In genomic region chr6:109491207-109491938, GRCh38 we compare ENCODE assay signal across 10 cellular contexts. TPM values are rescaled to one million over a fixed set of nuclear protein-coding genes. Genes with fewer than 3 reads are reported as not detected.
A peak's percentile ranks its signal among the peaks of the same experiment; 100 is the strongest.
DNase-seq lines count a peak whose midpoint lies in the region; ATAC-seq and TF ChIP-seq lines count a peak whose summit lies in the region.
"Had no signal": no experiment of that assay in that cellular context is flagged by ENCODE, and none has a peak within 500 bp of the region (broad histone marks: within the 10 kb centered on the region; RNA-seq: fewer than 3 reads in every experiment).

No MANE protein-coding gene starts in this region.

- POLR2A ChIA-PET in activated CD8-positive, alpha-beta T cell treated with anti-CD3 and anti-CD28 coated beads, Interleukin-2, amount 10 ng/mL, durations not matched to agents 7 days and 5 days (lab: Charles Lee) = interaction anchor here (0.8 to 2.5 kb wide), 14 partner anchors 9 to 114 kb away, joined by 3 to 19 read pairs (median 6); partner anchors contain the start of genes CD164, MICAL1, PPIL6 and SMPD2

- H3K4me1 ChIP-seq in uterus = no peaks in the 10 kb centered on the region
- H3K4me1 ChIP-seq: psoas muscle had no signal

- H3K27ac Mint-ChIP-seq in activated CD8-positive, alpha-beta T cell treated with anti-CD3 and anti-CD28 coated beads, Interleukin-2, amount 10 ng/mL, durations not matched to agents 7 days and 5 days = peak overlapping the region; percentile 94
- peak overlapping the region; percentile 3 for H3K27ac Mint-ChIP-seq in mesothelial cell of epicardium

- no peaks in the 10 kb centered on the region for H3K9me3 ChIP-seq in uterus
- H3K9me3 ChIP-seq: psoas muscle had no signal

- H3K27ac ChIP-seq in uterus = no peak overlapping the region
- H3K27ac ChIP-seq: psoas muscle, WERI-Rb-1 had no signal

- intact Hi-C loops in uterus (cut with DNase I; ENCODE audit: low total_unique reads) = no loop called here

- CTCF ChIA-PET in activated CD8-positive, alpha-beta T cell treated with anti-CD3 and anti-CD28 coated beads, Interleukin-2, amount 10 ng/mL, durations not matched to agents 7 days and 5 days (lab: Charles Lee) = interaction anchor here (0.6 to 2.3 kb wide), 20 partner anchors 9 to 1674 kb away, joined by 3 to 20 read pairs (median 4); partner anchors contain the start of genes CD164 and ZBTB24

- H3K4me1 Mint-ChIP-seq in activated CD8-positive, alpha-beta T cell treated with anti-CD3 and anti-CD28 coated beads, Interleukin-2, amount 10 ng/mL, durations not matched to agents 7 days and 5 days (ENCODE audit: low read depth) = peaks cover 32% of the 10 kb centered on the region
- H3K4me1 Mint-ChIP-seq in mesothelial cell of epicardium = peaks cover 23% of the 10 kb centered on the region

- TF ChIP-seq CTCF in GM13977 (IDR thresholded peaks at IDR 0.05; ENCODE audit: extremely low read depth, insufficient read depth, missing control alignments) (no peak), mesothelial cell of epicardium (IDR thresholded peaks at IDR 0.05; ENCODE audit: unreplicated experiment) (no peak), uterus (IDR thresholded peaks at IDR 0.05) (no peak)

- TF ChIP-seq POLR2A in uterus (IDR thresholded peaks at IDR 0.05) = no peak

- no peaks in the 10 kb centered on the region for H3K36me3 ChIP-seq in uterus
- H3K36me3 ChIP-seq: WERI-Rb-1 had no signal

- no peaks in the 10 kb centered on the region for H3K27me3 ChIP-seq in uterus

- ATAC-seq in activated CD8-positive, alpha-beta T cell treated with anti-CD3 and anti-CD28 coated beads, Interleukin-2, amount 10 ng/mL, durations not matched to agents 7 days and 5 days = peak; percentile 97
- ATAC-seq: psoas muscle had no signal

- H3K9me3 Mint-ChIP-seq in activated CD8-positive, alpha-beta T cell treated with anti-CD3 and anti-CD28 coated beads, Interleukin-2, amount 10 ng/mL, durations not matched to agents 7 days and 5 days (ENCODE audit: insufficient read depth) = no peaks in the 10 kb centered on the region
- H3K9me3 Mint-ChIP-seq in mesothelial cell of epicardium = no peaks in the 10 kb centered on the region

- H3K4me3 Mint-ChIP-seq in activated CD8-positive, alpha-beta T cell treated with anti-CD3 and anti-CD28 coated beads, Interleukin-2, amount 10 ng/mL, durations not matched to agents 7 days and 5 days = peak overlapping the region; percentile 56
- H3K4me3 Mint-ChIP-seq in mesothelial cell of epicardium = no peak overlapping the region

- in situ Hi-C loops in GM13977 (cut with MboI; ENCODE audit: low pct_unique_long_range_greater_than_20kb, low sequenced_read_pairs, unreplicated experiment) = no loop called here

- peak; percentile 50 for DNase-seq in GM13977 (ENCODE audit: low spot score)
- DNase-seq in HT1080 (ENCODE audit: low read depth) = peak; percentile 46
- peak; percentile 66 for DNase-seq in activated CD8-positive, alpha-beta T cell treated with anti-CD3 and anti-CD28 coated beads, Interleukin-2, amount 10 ng/mL, durations not matched to agents 7 days and 5 days
- DNase-seq in mesothelial cell of epicardium (ENCODE audit: low spot score in 2 of 2, unreplicated experiment in 2 of 2) = no peak
- DNase-seq in NCI-H1105 (lab: John Stamatoyannopoulos, UW) = no peak
- DNase-seq in activated CD4-positive, CD25-positive, alpha-beta regulatory T cell treated with anti-CD3 and anti-CD28 coated beads, Interleukin-2, amount 50 U/mL, for 72 hours = no peak
- no peak for DNase-seq in uterus
- no peak for DNase-seq in midbrain (lab: John Stamatoyannopoulos, UW)
- DNase-seq: psoas muscle had no signal

- no peaks in the 10 kb centered on the region for H3K36me3 Mint-ChIP-seq in activated CD8-positive, alpha-beta T cell treated with anti-CD3 and anti-CD28 coated beads, Interleukin-2, amount 10 ng/mL, durations not matched to agents 7 days and 5 days (ENCODE audit: low read depth)
- no peaks in the 10 kb centered on the region for H3K36me3 Mint-ChIP-seq in mesothelial cell of epicardium

- peaks cover 9% of the 10 kb centered on the region for H3K27me3 Mint-ChIP-seq in activated CD8-positive, alpha-beta T cell treated with anti-CD3 and anti-CD28 coated beads, Interleukin-2, amount 10 ng/mL, durations not matched to agents 7 days and 5 days (ENCODE audit: low read depth)
- peaks cover 4% of the 10 kb centered on the region for H3K27me3 Mint-ChIP-seq in mesothelial cell of epicardium (ENCODE audit: low read depth)

- H3K4me3 ChIP-seq in uterus = no peak overlapping the region
- H3K4me3 ChIP-seq: psoas muscle had no signal

RNA-seq across cellular contexts. Expression of gene ZBTB24, which starts 8.4 kb away (rescaled TPM):
- total RNA-seq in HT1080 (2014; rRNA removed; shearing (Covaris generic)) = 9.6 and 10.8 TPM in 2 replicates
- polyA plus RNA-seq in HT1080 (2015; cell fraction: cytosol; rRNA removed) = 5.9 and 6.6 TPM in 2 replicates
- 8.2 and 9.1 TPM in 2 replicates for polyA plus RNA-seq in HT1080 (2015; cell fraction: nucleus; rRNA removed)
- 10 to 100 TPM; 16.0 to 16.3 TPM for total RNA-seq in activated CD8-positive, alpha-beta T cell treated with anti-CD3 and anti-CD28 coated beads, Interleukin-2, amount 10 ng/mL, durations not matched to agents 7 days and 5 days
- total RNA-seq in mesothelial cell of epicardium (8.0 to 9.4 TPM (median 9.1 TPM) in 3 replicates), uterus (10 to 100 TPM in 2 of 4 donors, 1 to 10 TPM in 2; 4.4 to 12.6 (median 9.0) TPM)

RNA-seq across cellular contexts. Expression of gene MICAL1, which starts 35.8 kb away (rescaled TPM):
- total RNA-seq in HT1080 (2014; rRNA removed; shearing (Covaris generic)) = 37.2 and 37.3 TPM in 2 replicates
- 20.1 and 22.0 TPM in 2 replicates for polyA plus RNA-seq in HT1080 (2015; cell fraction: cytosol; rRNA removed)
- polyA plus RNA-seq in HT1080 (2015; cell fraction: nucleus; rRNA removed) = 162 and 176 TPM in 2 replicates
- 10 to 100 TPM; 50.5 to 53.2 TPM for total RNA-seq in activated CD8-positive, alpha-beta T cell treated with anti-CD3 and anti-CD28 coated beads, Interleukin-2, amount 10 ng/mL, durations not matched to agents 7 days and 5 days
- total RNA-seq in mesothelial cell of epicardium (26.3 to 30.3 TPM (median 29.6 TPM) in 3 replicates), uterus (10 to 100 TPM; 27.2 to 46.1 (median 36.2) TPM)

RNA-seq across cellular contexts. Expression of gene SMPD2, which starts 50.8 kb away (rescaled TPM):
- total RNA-seq in HT1080 (2014; rRNA removed; shearing (Covaris generic)) = 14.9 and 15.4 TPM in 2 replicates
- 7.3 and 8.8 TPM in 2 replicates for polyA plus RNA-seq in HT1080 (2015; cell fraction: cytosol; rRNA removed)
- polyA plus RNA-seq in HT1080 (2015; cell fraction: nucleus; rRNA removed) = 17.7 and 18.1 TPM in 2 replicates
- total RNA-seq in activated CD8-positive, alpha-beta T cell treated with anti-CD3 and anti-CD28 coated beads, Interleukin-2, amount 10 ng/mL, durations not matched to agents 7 days and 5 days = 10 to 100 TPM; 15.5 to 15.6 TPM
- 9.8 to 11.9 TPM (median 10.4 TPM) in 3 replicates for total RNA-seq in mesothelial cell of epicardium
- total RNA-seq in uterus = 10 to 100 TPM in 2 of 4 donors, 1 to 10 TPM in 2; 2.8 to 16.3 (median 8.5) TPM

RNA-seq across cellular contexts. Expression of gene PPIL6, which starts 50.9 kb away (rescaled TPM):
- 0.05 TPM in 1 of 2 replicates, not detected in the other for total RNA-seq in HT1080 (2014; rRNA removed; shearing (Covaris generic))
- 0.49 and 0.84 TPM in 2 replicates for polyA plus RNA-seq in HT1080 (2015; cell fraction: cytosol; rRNA removed)
- 0.74 TPM in 1 of 2 replicates, not detected in the other for polyA plus RNA-seq in HT1080 (2015; cell fraction: nucleus; rRNA removed)
- under 1 TPM in 1 of 2 experiments, not detected in 1; 0.16 TPM for total RNA-seq in activated CD8-positive, alpha-beta T cell treated with anti-CD3 and anti-CD28 coated beads, Interleukin-2, amount 10 ng/mL, durations not matched to agents 7 days and 5 days
- total RNA-seq in mesothelial cell of epicardium = 2.9 to 4.8 TPM (median 4.8 TPM) in 3 replicates
- total RNA-seq in uterus = 10 to 100 TPM in 1 of 4 donors, 1 to 10 TPM in 2, under 1 TPM in 1; 0.59 to 18.0 (median 4.6) TPM

Comparison
In these comparisons a context has a peak if more than half of its experiments do, and no peak if none do; other contexts are left out.
1. DNase-seq: peak in GM13977 (single experiment), HT1080 (single experiment) and activated CD8-positive, alpha-beta T cell treated with anti-CD3 and anti-CD28 coated beads, Interleukin-2, amount 10 ng/mL, durations not matched to agents 7 days and 5 days (single experiment); none in mesothelial cell of epicardium (0 of 2), NCI-H1105 (single experiment), activated CD4-positive, CD25-positive, alpha-beta regulatory T cell treated with anti-CD3 and anti-CD28 coated beads, Interleukin-2, amount 50 U/mL, for 72 hours (single experiment), uterus (0 of 2) and midbrain (single experiment).